In genomic region chr6:149482542-149483261, GRCh38 we compare ENCODE assay signal across 10 cellular contexts. TPM values are rescaled to one million over a fixed set of nuclear protein-coding genes. Genes with fewer than 3 reads are reported as not detected.
DNase-seq lines count a peak whose midpoint lies in the region; ATAC-seq and TF ChIP-seq lines count a peak whose summit lies in the region.
"Had no signal": no experiment of that assay in that cellular context is flagged by ENCODE, and none has a peak within 500 bp of the region (broad histone marks: within the 10 kb centered on the region; RNA-seq: fewer than 3 reads in every experiment).

No MANE protein-coding gene starts in this region.

- H3K4me3 Mint-ChIP-seq in activated CD8-positive, alpha-beta T cell treated with anti-CD3 and anti-CD28 coated beads for 36 hours: peak overlapping the region; percentile 85

- H3K27me3 Mint-ChIP-seq in activated CD8-positive, alpha-beta T cell treated with anti-CD3 and anti-CD28 coated beads for 36 hours: no peaks in the 10 kb centered on the region

- ATAC-seq in HG02885 (IDR thresholded peaks at IDR 0.05; ENCODE audit: poor library complexity, unreplicated experiment) (peak; percentile 17), left ventricle myocardium superior (peak; percentile 3)
- ATAC-seq in activated CD8-positive, alpha-beta T cell treated with anti-CD3 and anti-CD28 coated beads for 36 hours: no peak
- ATAC-seq: HCT116 had no signal

- peaks cover 65% of the 10 kb centered on the region for H3K4me1 Mint-ChIP-seq in activated CD8-positive, alpha-beta T cell treated with anti-CD3 and anti-CD28 coated beads for 36 hours (ENCODE audit: low read depth)

- CTCF ChIA-PET in activated CD8-positive, alpha-beta T cell treated with anti-CD3 and anti-CD28 coated beads for 36 hours (lab: Charles Lee): interaction anchor here (0.6 to 3.9 kb wide), 3 partner anchors 22 to 456 kb away, joined by 3 to 32 read pairs (median 3); no protein-coding TSS in a partner anchor

- H3K9me3 Mint-ChIP-seq in activated CD8-positive, alpha-beta T cell treated with anti-CD3 and anti-CD28 coated beads for 36 hours: no peaks in the 10 kb centered on the region

- POLR2A ChIA-PET in activated CD8-positive, alpha-beta T cell treated with anti-CD3 and anti-CD28 coated beads for 36 hours (lab: Charles Lee): interaction anchor here (0.6 to 1.7 kb wide), 5 partner anchors 11 to 346 kb away, joined by 3 to 4 read pairs (median 3); partner anchors contain the start of gene PPIL4

- no peaks in the 10 kb centered on the region for H3K9me3 ChIP-seq in subcutaneous abdominal adipose tissue (ENCODE audit: control insufficient read depth in 5 of 5, low read length in 5 of 5)

- H3K4me1 ChIP-seq in subcutaneous abdominal adipose tissue (ENCODE audit: control insufficient read depth in 5 of 5, insufficient read depth in 5 of 5, low read length in 5 of 5): peaks cover 6 to 53% (median 40%) of the 10 kb centered on the region in 5 donors

- peak overlapping the region in 2 of 5 donors; percentile 60 to 64 for H3K9ac ChIP-seq in subcutaneous abdominal adipose tissue (ENCODE audit: low read length in 5 of 5)

- H3K27ac ChIP-seq in subcutaneous abdominal adipose tissue (ENCODE audit: low read depth, low read length): peak overlapping the region; percentile 75

- peak overlapping the region; percentile 99 for H3K27ac Mint-ChIP-seq in activated CD8-positive, alpha-beta T cell treated with anti-CD3 and anti-CD28 coated beads for 36 hours

- TF ChIP-seq CTCF in activated CD8-positive, alpha-beta T cell treated with anti-CD3 and anti-CD28 coated beads for 36 hours (IDR thresholded peaks at IDR 0.05): no peak

- peaks cover 0 to 10% (median 7%) of the 10 kb centered on the region in 5 donors for H3K27me3 ChIP-seq in subcutaneous abdominal adipose tissue (ENCODE audit: control insufficient read depth in 5 of 5, insufficient read depth in 4 of 5, low read length in 5 of 5)

- H3K36me3 ChIP-seq in subcutaneous abdominal adipose tissue (ENCODE audit: control insufficient read depth in 5 of 5, insufficient read depth in 5 of 5, low read length in 5 of 5): no peaks in the 10 kb centered on the region

- DNase-seq in activated CD8-positive, alpha-beta T cell treated with anti-CD3 and anti-CD28 coated beads for 36 hours: peak; percentile 38
- DNase-seq in left ventricle myocardium superior: no peak
- no peak for DNase-seq in stimulated activated CD4-positive, alpha-beta T cell treated with anti-CD3 and anti-CD28 coated beads, Interleukin-1b, Interleukin-23, amount 100 ng/mL, for 48 hours
- DNase-seq in stimulated activated CD4-positive, alpha-beta T cell treated with anti-CD3 and anti-CD28 coated beads, Interleukin-2, amount 100 ng/mL, for 48 hours: no peak
- no peak for DNase-seq in NCI-H446 treated with DMSO at 0.1 percent for 48 hours (lab: John Stamatoyannopoulos, UW)
- no peak for DNase-seq in activated CD4-positive, alpha-beta T cell treated with anti-CD3 and anti-CD28 coated beads for 48 hours

- peaks cover 51% of the 10 kb centered on the region for H3K36me3 Mint-ChIP-seq in activated CD8-positive, alpha-beta T cell treated with anti-CD3 and anti-CD28 coated beads for 36 hours (ENCODE audit: low read depth)

- peak overlapping the region in 3 of 5 donors; percentile 49 to 67 (median 65) for H3K4me3 ChIP-seq in subcutaneous abdominal adipose tissue (ENCODE audit: low read depth in 1 of 5, low read length in 5 of 5)

- intact Hi-C loops in activated CD8-positive, alpha-beta T cell treated with anti-CD3 and anti-CD28 coated beads for 36 hours (cut with micrococcal nuclease): no loop called here
- intact Hi-C loops in left ventricle myocardium superior (cut with micrococcal nuclease): no loop called here

RNA-seq across cellular contexts. Expression of gene ZC3H12D, which starts 2.1 kb away (rescaled TPM):
- 10 to 100 TPM; 37.7 to 39.0 TPM for total RNA-seq in activated CD8-positive, alpha-beta T cell treated with anti-CD3 and anti-CD28 coated beads for 36 hours
- 0.42 TPM for total RNA-seq in left ventricle myocardium superior
- total RNA-seq: SK-MEL-5 had no signal

Comparison
In these comparisons a context has a peak if more than half of its experiments do, and no peak if none do; other contexts are left out.
1. RNA of gene ZC3H12D, which starts 2.1 kb away (total RNA-seq): 37.7 to 39.0 TPM in activated CD8-positive, alpha-beta T cell treated with anti-CD3 and anti-CD28 coated beads for 36 hours; 0.42 TPM in left ventricle myocardium superior (single experiment); every median in the first group is over 10 times any median in the second.